ENCODE assay signal across 8 cellular contexts in genomic region chr16:57998992-57999365, GRCh38. TPM values are rescaled to one million over a fixed set of nuclear protein-coding genes. Genes with fewer than 3 reads are reported as not detected.
DNase-seq lines count a peak whose midpoint lies in the region; ATAC-seq and TF ChIP-seq lines count a peak whose summit lies in the region.

No MANE protein-coding gene starts in this region.

- no peak for DNase-seq in activated naive CD4-positive, alpha-beta T cell treated with anti-CD3 and anti-CD28 coated beads, Interleukin-2, amount 10 ng/mL, durations not matched to agents 7 days and 5 days
- no peak for DNase-seq in activated naive CD4-positive, alpha-beta T cell treated with Interleukin-2 at 50 U/mL for 16 hours
- DNase-seq in activated naive CD8-positive, alpha-beta T cell treated with anti-CD3 and anti-CD28 coated beads for 36 hours, result no peak
- DNase-seq in right lobe of liver (peak in 2 of 3 donors; percentile 10 to 41), upper lobe of left lung (no peak), COR-L47 (lab: John Stamatoyannopoulos, UW) (no peak)
- no peak for DNase-seq in effector CD4-positive, alpha-beta T cell
- no peak for DNase-seq in stimulated activated CD4-positive, alpha-beta T cell treated with anti-CD3 and anti-CD28 coated beads, Interleukin-2, amount 100 ng/mL, for 24 hours

- H3K4me3 ChIP-seq in right lobe of liver, result no peak overlapping the region
- peak overlapping the region in 2 of 4 donors; percentile 70 to 82 for H3K4me3 ChIP-seq in upper lobe of left lung

- 66% methylated on average over 3 of the region's 3 CpGs for WGBS in right lobe of liver (ENCODE audit: insufficient coverage, low coverage, low lambda C conversion rate, missing lambda C conversion rate)
- WGBS in upper lobe of left lung, 2 donors, result 69 to 86% methylated on average over 3 of the region's 3 CpGs

- H3K27ac ChIP-seq in right lobe of liver, result no peak overlapping the region
- peak overlapping the region; percentile 91 to 94 (median 92) for H3K27ac ChIP-seq in upper lobe of left lung

- H3K4me1 ChIP-seq in right lobe of liver, result peaks cover 0 to 13% (median 2%) of the 10 kb centered on the region in 4 donors
- H3K4me1 ChIP-seq in upper lobe of left lung, result peaks cover 43 to 79% (median 50%) of the 10 kb centered on the region in 4 donors

- ATAC-seq in right lobe of liver (no peak), upper lobe of left lung (ENCODE audit: low FRiP score in 2 of 2) (no peak)

- H3K36me3 Mint-ChIP-seq in activated naive CD4-positive, alpha-beta T cell treated with anti-CD3 and anti-CD28 coated beads, Interleukin-2, amount 10 ng/mL, durations not matched to agents 7 days and 5 days, result peaks cover 37% of the 10 kb centered on the region
- peaks cover 3% of the 10 kb centered on the region for H3K36me3 Mint-ChIP-seq in activated naive CD8-positive, alpha-beta T cell treated with anti-CD3 and anti-CD28 coated beads for 36 hours

- TF ChIP-seq EP300 in upper lobe of left lung (IDR thresholded peaks at IDR 0.05), result no peak

- H3K27me3 ChIP-seq in right lobe of liver (no peaks in the 10 kb centered on the region), upper lobe of left lung (no peaks in the 10 kb centered on the region)

- TF ChIP-seq POLR2A in right lobe of liver (IDR thresholded peaks at IDR 0.05) (no peak), upper lobe of left lung (IDR thresholded peaks at IDR 0.05) (no peak)

- no peaks in the 10 kb centered on the region for H3K27me3 Mint-ChIP-seq in activated naive CD4-positive, alpha-beta T cell treated with anti-CD3 and anti-CD28 coated beads, Interleukin-2, amount 10 ng/mL, durations not matched to agents 7 days and 5 days
- no peaks in the 10 kb centered on the region for H3K27me3 Mint-ChIP-seq in activated naive CD8-positive, alpha-beta T cell treated with anti-CD3 and anti-CD28 coated beads for 36 hours

- peak overlapping the region; percentile 94 for H3K27ac Mint-ChIP-seq in activated naive CD4-positive, alpha-beta T cell treated with anti-CD3 and anti-CD28 coated beads, Interleukin-2, amount 10 ng/mL, durations not matched to agents 7 days and 5 days
- H3K27ac Mint-ChIP-seq in activated naive CD8-positive, alpha-beta T cell treated with anti-CD3 and anti-CD28 coated beads for 36 hours, result peak overlapping the region; percentile 80

- peaks cover 73% of the 10 kb centered on the region for H3K4me1 Mint-ChIP-seq in activated naive CD4-positive, alpha-beta T cell treated with anti-CD3 and anti-CD28 coated beads, Interleukin-2, amount 10 ng/mL, durations not matched to agents 7 days and 5 days
- H3K4me1 Mint-ChIP-seq in activated naive CD8-positive, alpha-beta T cell treated with anti-CD3 and anti-CD28 coated beads for 36 hours, result peaks cover 41% of the 10 kb centered on the region

- H3K9me3 ChIP-seq in right lobe of liver (no peaks in the 10 kb centered on the region), upper lobe of left lung (no peaks in the 10 kb centered on the region)

- H3K9me3 Mint-ChIP-seq in activated naive CD4-positive, alpha-beta T cell treated with anti-CD3 and anti-CD28 coated beads, Interleukin-2, amount 10 ng/mL, durations not matched to agents 7 days and 5 days, result no peaks in the 10 kb centered on the region
- no peaks in the 10 kb centered on the region for H3K9me3 Mint-ChIP-seq in activated naive CD8-positive, alpha-beta T cell treated with anti-CD3 and anti-CD28 coated beads for 36 hours

- H3K36me3 ChIP-seq in right lobe of liver (peaks cover 0 to 20% (median 0%) of the 10 kb centered on the region in 4 donors), upper lobe of left lung (peaks cover 13 to 52% (median 34%) of the 10 kb centered on the region in 4 donors)

- TF ChIP-seq CTCF in right lobe of liver (IDR thresholded peaks at IDR 0.05), result no peak
- TF ChIP-seq CTCF in upper lobe of left lung (IDR thresholded peaks at IDR 0.05), result no peak

- peak overlapping the region; percentile 80 for H3K4me3 Mint-ChIP-seq in activated naive CD4-positive, alpha-beta T cell treated with anti-CD3 and anti-CD28 coated beads, Interleukin-2, amount 10 ng/mL, durations not matched to agents 7 days and 5 days
- H3K4me3 Mint-ChIP-seq in activated naive CD8-positive, alpha-beta T cell treated with anti-CD3 and anti-CD28 coated beads for 36 hours, result peak overlapping the region; percentile 78

- intact Hi-C loops in right lobe of liver (cut with DNase I), result loop anchor here (5.0 kb wide), 2 partner anchors 92 to 97 kb away; no protein-coding TSS in a partner anchor

- CTCF ChIA-PET in activated naive CD4-positive, alpha-beta T cell treated with anti-CD3 and anti-CD28 coated beads, Interleukin-2, amount 10 ng/mL, durations not matched to agents 7 days and 5 days (lab: Charles Lee), result interaction anchor here (0.7 to 3.2 kb wide), 7 partner anchors 22 to 422 kb away, joined by 3 to 22 read pairs (median 6); a partner anchor contains a TSS

RNA-seq across cellular contexts. Expression of gene ZNF319, which starts 1.5 kb away (rescaled TPM):
- 1 to 10 TPM; 6.8 to 7.2 TPM for total RNA-seq in activated naive CD8-positive, alpha-beta T cell treated with anti-CD3 and anti-CD28 coated beads for 36 hours
- total RNA-seq in right lobe of liver, result 1 to 10 TPM; 2.5 to 4.9 (median 3.4) TPM
- total RNA-seq in upper lobe of left lung, result 10 to 100 TPM in 4 of 6 donors, 1 to 10 TPM in 2; 8.0 to 28.3 (median 13.3) TPM

RNA-seq across cellular contexts. Expression of gene USB1, which starts 2.2 kb away (rescaled TPM):
- 10 to 100 TPM; 52.6 to 54.2 TPM for total RNA-seq in activated naive CD8-positive, alpha-beta T cell treated with anti-CD3 and anti-CD28 coated beads for 36 hours
- total RNA-seq in right lobe of liver (10 to 100 TPM; 20.6 to 63.3 (median 25.9) TPM), upper lobe of left lung (10 to 100 TPM; 32.7 to 55.5 (median 46.5) TPM)

RNA-seq across cellular contexts. Expression of gene MMP15, which starts 26.6 kb away (rescaled TPM):
- total RNA-seq in activated naive CD8-positive, alpha-beta T cell treated with anti-CD3 and anti-CD28 coated beads for 36 hours, result under 1 TPM; 0.12 to 0.25 TPM
- total RNA-seq in right lobe of liver (10 to 100 TPM; 22.3 to 76.0 (median 35.2) TPM), upper lobe of left lung (10 to 100 TPM; 14.7 to 30.5 (median 25.3) TPM)

RNA-seq across cellular contexts. Expression of gene CNGB1, which starts 28.1 kb away (rescaled TPM):
- not detected for total RNA-seq in activated naive CD8-positive, alpha-beta T cell treated with anti-CD3 and anti-CD28 coated beads for 36 hours
- total RNA-seq in right lobe of liver (not detected), upper lobe of left lung (under 1 TPM in 2 of 6 donors, not detected in 4; 0.06 to 0.39 TPM)

Comparison
In these comparisons a context has a peak if more than half of its experiments do, and no peak if none do; other contexts are left out.
1. DNase-seq: peak in right lobe of liver (2 of 3); none in activated naive CD4-positive, alpha-beta T cell treated with anti-CD3 and anti-CD28 coated beads, Interleukin-2, amount 10 ng/mL, durations not matched to agents 7 days and 5 days (single experiment), activated naive CD4-positive, alpha-beta T cell treated with Interleukin-2 at 50 U/mL for 16 hours (single experiment), activated naive CD8-positive, alpha-beta T cell treated with anti-CD3 and anti-CD28 coated beads for 36 hours (single experiment), upper lobe of left lung (0 of 2), effector CD4-positive, alpha-beta T cell (single experiment), stimulated activated CD4-positive, alpha-beta T cell treated with anti-CD3 and anti-CD28 coated beads, Interleukin-2, amount 100 ng/mL, for 24 hours (0 of 2) and COR-L47 (single experiment).
2. H3K27ac ChIP-seq: peak in upper lobe of left lung (4 of 4); none in right lobe of liver (0 of 3).
3. RNA of gene MMP15, which starts 26.6 kb away (total RNA-seq): 22.3 to 76.0 TPM in right lobe of liver and 14.7 to 30.5 TPM in upper lobe of left lung; 0.12 to 0.25 TPM in activated naive CD8-positive, alpha-beta T cell treated with anti-CD3 and anti-CD28 coated beads for 36 hours; every median in the first group is over 10 times any median in the second.